1 cellular context compared by ENCODE assay signal in genomic region chr17:38457577-38458371, GRCh38.
TF ChIP-seq lines count a peak whose summit lies in the region.

No MANE protein-coding gene starts in this region.

TF ChIP-seq in H1, 55 proteins besides CTCF, POLR2A, EP300 and RAD21 (continued from another document):
- TF ChIP-seq EZH2 (IDR thresholded peaks at IDR 0.05; ENCODE audit: low read depth, low read length, severe bottlenecking) (no peak), CHD1 (IDR thresholded peaks at IDR 0.05; ENCODE audit: low read depth, low read length) (no peak), BCL11A (IDR thresholded peaks at IDR 0.05; ENCODE audit: low read depth in 2 of 2, low read length in 2 of 2) (no peak), EGR1 (IDR thresholded peaks at IDR 0.05; ENCODE audit: borderline replicate concordance, low read depth, low read length) (no peak), CTBP2 (IDR thresholded peaks at IDR 0.05; ENCODE audit: borderline replicate concordance, insufficient read depth, insufficient read length, low read length) (no peak), KDM5A (IDR thresholded peaks at IDR 0.05; ENCODE audit: low read length) (no peak), CBX5 (IDR thresholded peaks at IDR 0.05; ENCODE audit: low read depth, low read length) (no peak), ATF3 (IDR thresholded peaks at IDR 0.05; ENCODE audit: insufficient read depth, low read depth, low read length) (no peak), CHD2 (IDR thresholded peaks at IDR 0.05; ENCODE audit: low read length) (no peak), CHD7 (IDR thresholded peaks at IDR 0.05; ENCODE audit: insufficient replicate concordance, low read length) (no peak), TAF1 (IDR thresholded peaks at IDR 0.05; ENCODE audit: low read depth, low read length) (no peak), E2F6 (IDR thresholded peaks at IDR 0.05) (no peak), SUZ12 (IDR thresholded peaks at IDR 0.05; ENCODE audit: low read length) (no peak), TAF7 (optimal IDR thresholded peaks at IDR 0.05; ENCODE audit: borderline replicate concordance, low read depth, low read length) (no peak)
